ENCODE assay signal across 4 cellular contexts in the genomic region with DNA sequence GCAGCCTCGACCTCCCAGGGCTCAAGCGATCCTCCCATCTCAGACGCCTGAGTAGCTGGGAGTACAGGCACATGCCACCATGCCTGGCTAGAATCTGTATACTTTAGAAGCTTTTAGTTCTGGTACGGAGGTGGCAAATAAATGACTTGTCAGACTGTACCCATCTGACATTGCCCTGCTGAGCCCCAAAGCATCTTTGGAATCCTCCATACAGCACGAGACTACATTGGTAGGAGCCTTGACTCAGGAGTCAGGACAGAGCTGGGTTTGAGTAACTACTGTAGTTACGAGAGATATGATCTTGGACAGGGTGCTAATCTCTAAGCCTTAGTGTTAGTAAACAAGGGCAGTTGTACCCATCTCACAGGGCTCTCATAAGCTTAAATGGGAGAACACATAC.
"Had no signal": no experiment of that assay in that cellular context is flagged by ENCODE, and none has a peak within 500 bp of the region (broad histone marks: within the 10 kb centered on the region; RNA-seq: fewer than 3 reads in every experiment).

No MANE protein-coding gene starts in this region.

- DNase-seq: IMR-90 had no signal

- H3K4me3 ChIP-seq: K562 had no signal

- H3K27ac ChIP-seq: HL-60 had no signal

- ATAC-seq: HepG2, K562 had no signal
